18 cellular contexts compared by ENCODE assay signal in genomic region chr15:60574801-60575631, GRCh38.
DNase-seq lines count a peak whose midpoint lies in the region; ATAC-seq, FAIRE-seq and TF ChIP-seq lines count a peak whose summit lies in the region.
"Had no signal": no experiment of that assay in that cellular context is flagged by ENCODE, and none has a peak within 500 bp of the region (broad histone marks: within the 10 kb centered on the region; RNA-seq: fewer than 3 reads in every experiment).

No MANE protein-coding gene starts in this region.

- DNase-seq in activated naive CD4-positive, alpha-beta T cell treated with anti-CD3 and anti-CD28 coated beads for 36 hours: peak; percentile 60
- no peak for DNase-seq in activated naive CD4-positive, alpha-beta T cell treated with anti-CD3 and anti-CD28 coated beads, Interleukin-2, amount 50 U/mL, for 16 hours
- DNase-seq in HepG2 (ENCODE audit: low spot score) (peak; percentile 81), NCI-H2196 (lab: John Stamatoyannopoulos, UW; ENCODE audit: unreplicated experiment) (no peak), HK-2 (ENCODE audit: unreplicated experiment) (no peak), NCI-H774 (lab: John Stamatoyannopoulos, UW) (no peak), lower lobe of right lung (no peak)
- DNase-seq: anterior cingulate cortex; heart left ventricle; NCI-H1092; NCI-H2171; NK-92 treated with Interleukin-12 subunit alpha and Interleukin-12 subunit beta, amount 100 ng/mL, for 24 hours; retina; Right ventricle myocardium superior; uterus had no signal

- H3K36me3 ChIP-seq in HepG2 (replicated peaks in 1 of 2; ENCODE audit: control insufficient read depth in 1 of 2, insufficient read depth in 2 of 2, low read length in 2 of 2): no peaks in the 10 kb centered on the region; a peak in 2 of 5 replicates
- H3K36me3 ChIP-seq in lower lobe of right lung: no peaks in the 10 kb centered on the region
- H3K36me3 ChIP-seq: heart left ventricle, uterus had no signal

- peak overlapping the region; percentile 94 for H3K4me2 ChIP-seq in HepG2 (ENCODE audit: low read depth, low read length)

- ATAC-seq in activated T-helper 17 cell treated with anti-CD3 and anti-CD28 coated beads, Interleukin-2, amount 50 U/mL, for 72 hours (replicated peaks): peak; percentile 43
- ATAC-seq in HepG2: peak; percentile 77
- ATAC-seq in lower lobe of right lung: no peak

- TF ChIP-seq POLR2A in HepG2 (IDR thresholded peaks at IDR 0.05; ENCODE audit: insufficient read depth in 1 of 2, low read depth in 2 of 2, low read length in 2 of 2): peak in 1 of 2 experiments; percentile 19; a peak in 1 of 4 replicates

- peak overlapping the region; percentile 64 for H3K27ac Mint-ChIP-seq in activated naive CD4-positive, alpha-beta T cell treated with anti-CD3 and anti-CD28 coated beads for 36 hours
- H3K27ac Mint-ChIP-seq in activated T-helper 17 cell treated with anti-CD3 and anti-CD28 coated beads, Interleukin-2, amount 50 U/mL, for 72 hours: peak overlapping the region; percentile 98
- H3K27ac Mint-ChIP-seq: nephron had no signal

- BruUV-seq in HepG2 (replicated peaks; lab: Mats Ljungman, UMichigan): no TSS peak

- peaks cover 89% of the 10 kb centered on the region for H3K4me1 ChIP-seq in HepG2 (ENCODE audit: insufficient read depth, low read length)
- peaks cover 41% of the 10 kb centered on the region for H3K4me1 ChIP-seq in lower lobe of right lung
- H3K4me1 ChIP-seq: uterus had no signal

- H3K4me1 Mint-ChIP-seq in activated naive CD4-positive, alpha-beta T cell treated with anti-CD3 and anti-CD28 coated beads for 36 hours (ENCODE audit: low read depth): peaks cover 91% of the 10 kb centered on the region
- peaks cover 62% of the 10 kb centered on the region for H3K4me1 Mint-ChIP-seq in activated T-helper 17 cell treated with anti-CD3 and anti-CD28 coated beads, Interleukin-2, amount 50 U/mL, for 72 hours

- H3K27me3 Mint-ChIP-seq in activated naive CD4-positive, alpha-beta T cell treated with anti-CD3 and anti-CD28 coated beads for 36 hours (ENCODE audit: low read depth): no peaks in the 10 kb centered on the region
- H3K27me3 Mint-ChIP-seq in activated T-helper 17 cell treated with anti-CD3 and anti-CD28 coated beads, Interleukin-2, amount 50 U/mL, for 72 hours: no peaks in the 10 kb centered on the region

- CTCF ChIA-PET in activated naive CD4-positive, alpha-beta T cell treated with anti-CD3 and anti-CD28 coated beads for 36 hours (lab: Charles Lee): interaction anchor here (2.2 to 4.0 kb wide), 2 partner anchors 10 to 54 kb away, joined by 6 to 21 read pairs; no protein-coding TSS in a partner anchor
- CTCF ChIA-PET in HepG2 (lab: Yijun Ruan, JAX; ENCODE audit: low intra/inter-chr PET ratio, low total read pairs): no interaction called here

- WGBS in HepG2 (ENCODE audit: low lambda C conversion rate): 13% methylated on average over 11 of the region's 11 CpGs

- FAIRE-seq in HepG2 (lab: Jason Lieb, UNC): peak; percentile 30

- peaks cover 10% of the 10 kb centered on the region for H3K36me3 Mint-ChIP-seq in activated naive CD4-positive, alpha-beta T cell treated with anti-CD3 and anti-CD28 coated beads for 36 hours (ENCODE audit: low read depth)
- peaks cover 100% of the 10 kb centered on the region for H3K36me3 Mint-ChIP-seq in activated T-helper 17 cell treated with anti-CD3 and anti-CD28 coated beads, Interleukin-2, amount 50 U/mL, for 72 hours (ENCODE audit: low read depth)

- intact Hi-C loops in activated naive CD4-positive, alpha-beta T cell treated with anti-CD3 and anti-CD28 coated beads for 36 hours (cut with micrococcal nuclease): loop anchor here (1.0 kb wide), 1 partner anchor 7 kb away; no protein-coding TSS in a partner anchor
- intact Hi-C loops in HepG2 (cut with micrococcal nuclease; ENCODE audit: unreplicated experiment): no loop called here
- intact Hi-C loops in lower lobe of right lung (cut with DNase I): no loop called here

- H3K9me3 Mint-ChIP-seq in activated naive CD4-positive, alpha-beta T cell treated with anti-CD3 and anti-CD28 coated beads for 36 hours: no peaks in the 10 kb centered on the region
- no peaks in the 10 kb centered on the region for H3K9me3 Mint-ChIP-seq in activated T-helper 17 cell treated with anti-CD3 and anti-CD28 coated beads, Interleukin-2, amount 50 U/mL, for 72 hours
- H3K9me3 Mint-ChIP-seq: nephron had no signal

- peaks cover 8% of the 10 kb centered on the region for H4K20me1 ChIP-seq in HepG2 (ENCODE audit: insufficient read depth, low read length)

- H3K4me3 Mint-ChIP-seq in activated naive CD4-positive, alpha-beta T cell treated with anti-CD3 and anti-CD28 coated beads for 36 hours: peak overlapping the region; percentile 10
- peak overlapping the region; percentile 89 for H3K4me3 Mint-ChIP-seq in activated T-helper 17 cell treated with anti-CD3 and anti-CD28 coated beads, Interleukin-2, amount 50 U/mL, for 72 hours
- H3K4me3 Mint-ChIP-seq: nephron had no signal

- POLR2A ChIA-PET in HepG2 (lab: Yijun Ruan, JAX): interaction anchor here (0.8 to 1.9 kb wide), 3 partner anchors 16 to 144 kb away, joined by 3 to 9 read pairs (median 4); no protein-coding TSS in a partner anchor

- no peak for TF ChIP-seq RAD21 in HepG2 (CRISPR knock-in tag; IDR thresholded peaks at IDR 0.05)

- H3K9me3 ChIP-seq in HepG2 (ENCODE audit: low read length) (no peaks in the 10 kb centered on the region), lower lobe of right lung (no peaks in the 10 kb centered on the region)
- H3K9me3 ChIP-seq: heart left ventricle, uterus had no signal

- no peak overlapping the region for H2AFZ ChIP-seq in HepG2 (ENCODE audit: low read length)
- H2AFZ ChIP-seq: GM23248 had no signal

- H3K4me3 ChIP-seq in HepG2 (replicated peaks in 1 of 3; ENCODE audit: insufficient read depth in 1 of 3, low read depth in 2 of 3, low read length in 3 of 3) (peak overlapping the region; percentile 8 to 61 (median 56); a peak in 4 of 6 replicates), lower lobe of right lung (no peak overlapping the region)
- H3K4me3 ChIP-seq: GM23248, heart left ventricle, uterus had no signal

- H3K27me3 ChIP-seq in HepG2 (ENCODE audit: control insufficient read depth in 1 of 2, insufficient read depth in 2 of 2, low read length in 2 of 2) (no peaks in the 10 kb centered on the region), lower lobe of right lung (ENCODE audit: low read depth) (no peaks in the 10 kb centered on the region)
- H3K27me3 ChIP-seq: heart left ventricle, uterus had no signal

- peak overlapping the region; percentile 88 for H3K27ac ChIP-seq in HepG2 (ENCODE audit: extremely low read length, insufficient read depth, low read length)
- no peak overlapping the region for H3K27ac ChIP-seq in lower lobe of right lung
- H3K27ac ChIP-seq: GM23248, heart left ventricle had no signal

- in situ Hi-C loops in HepG2 (cut with HindIII; ENCODE audit: extremely low pct_ligation_motif_present, low pct_unique_long_range_greater_than_20kb): no loop called here

- TF ChIP-seq EP300 in HepG2 (IDR thresholded peaks at IDR 0.05; ENCODE audit: low read depth in 2 of 2, low read length in 2 of 2) (peak in 1 of 2 experiments; percentile 85; a peak in 2 of 4 replicates), HepG2 (CRISPR knock-in tag; IDR thresholded peaks at IDR 0.05; ENCODE audit: borderline replicate concordance) (no peak)

- no peak for TF ChIP-seq CTCF in HepG2 (CRISPR knock-in tag; IDR thresholded peaks at IDR 0.05)
- no peak for TF ChIP-seq CTCF in lower lobe of right lung (IDR thresholded peaks at IDR 0.05)

- H3K79me2 ChIP-seq in HepG2 (ENCODE audit: insufficient read depth, low read length): peaks cover 97% of the 10 kb centered on the region

- peak overlapping the region; percentile 72 for H3K9ac ChIP-seq in HepG2 (ENCODE audit: insufficient read depth, low read depth, low read length)
- H3K9ac ChIP-seq: GM23248 had no signal

TF ChIP-seq in HepG2, 621 proteins besides CTCF, POLR2A, EP300 and RAD21 (continues in another document):
- TF ChIP-seq TMF1 (CRISPR knock-in tag; IDR thresholded peaks at IDR 0.05; ENCODE audit: low read depth) (no peak), CREM (IDR thresholded peaks at IDR 0.05) (peak; percentile 33; the same call in 1 of the 2 replicates), CREM (CRISPR knock-in tag; IDR thresholded peaks at IDR 0.05) (no peak), CREB1 (IDR thresholded peaks at IDR 0.05) (peak; percentile 22; the same call in 1 of the 2 replicates), CREB1 (CRISPR knock-in tag; IDR thresholded peaks at IDR 0.05) (peak; percentile 65; the same call in 1 of the 2 replicates), CCAR2 (optimal IDR thresholded peaks at IDR 0.05; ENCODE audit: low read depth, low read length) (no peak), SAP130 (CRISPR knock-in tag; IDR thresholded peaks at IDR 0.05; ENCODE audit: low read depth) (peak; percentile 76), ZNF513 (CRISPR knock-in tag; conservative IDR thresholded peaks at IDR 0.05) (no peak), CHD4 (IDR thresholded peaks at IDR 0.05; ENCODE audit: borderline replicate concordance, low read length) (no peak), DNMT1 (CRISPR knock-in tag; IDR thresholded peaks at IDR 0.05) (no peak), GMEB2 (CRISPR knock-in tag; IDR thresholded peaks at IDR 0.05; ENCODE audit: low read depth) (no peak), FOXA1 (IDR thresholded peaks at IDR 0.05) (no peak), FOXA1 (CRISPR knock-in tag; IDR thresholded peaks at IDR 0.05) (0 out of 2 replicates have a peak, but pooled peaks have one; percentile 4)

Comparison
In these comparisons a context has a peak if more than half of its experiments do, and no peak if none do; other contexts are left out.
1. DNase-seq: peak in activated naive CD4-positive, alpha-beta T cell treated with anti-CD3 and anti-CD28 coated beads for 36 hours (single experiment) and HepG2 (single experiment); none in activated naive CD4-positive, alpha-beta T cell treated with anti-CD3 and anti-CD28 coated beads, Interleukin-2, amount 50 U/mL, for 16 hours (single experiment), NCI-H2196 (single experiment), HK-2 (single experiment), NCI-H774 (single experiment) and lower lobe of right lung (single experiment).
2. ATAC-seq: peak in activated T-helper 17 cell treated with anti-CD3 and anti-CD28 coated beads, Interleukin-2, amount 50 U/mL, for 72 hours (single experiment) and HepG2 (single experiment); none in lower lobe of right lung (0 of 2).